In genomic region chr4:152281822-152282221, GRCh38 we compare ENCODE assay signal across 20 cellular contexts.
"Had no signal": no experiment of that assay in that cellular context is flagged by ENCODE, and none has a peak within 500 bp of the region (broad histone marks: within the 10 kb centered on the region; RNA-seq: fewer than 3 reads in every experiment).

No MANE protein-coding gene starts in this region.

- H3K4me3 ChIP-seq: esophagus squamous epithelium, mucosa of descending colon, SJSA1, thoracic aorta, upper lobe of right lung had no signal

- H3K4me1 Mint-ChIP-seq: memory B cell, natural killer cell had no signal

- ATAC-seq: left ventricle myocardium superior, mucosa of descending colon, natural killer cell, upper lobe of right lung had no signal

- H3K4me3 Mint-ChIP-seq: brain, memory B cell, natural killer cell had no signal

- H3K27ac Mint-ChIP-seq: brain, memory B cell, natural killer cell had no signal

- H3K27ac ChIP-seq: esophagus squamous epithelium, neutrophil, SJSA1, thoracic aorta, upper lobe of right lung had no signal

- H3K36me3 Mint-ChIP-seq: brain, memory B cell, natural killer cell had no signal

- H3K36me3 ChIP-seq: esophagus squamous epithelium, neutrophil, SJSA1, thoracic aorta, upper lobe of right lung had no signal

- DNase-seq: activated CD8-positive, alpha-beta memory T cell treated with anti-CD3 and anti-CD28 coated beads, Interleukin-2, amount 50 U/mL, for 48 hours; activated gamma-delta T cell; amygdala; central memory CD4-positive, alpha-beta T cell; cortex of kidney; effector CD4-positive, alpha-beta T cell; esophagus squamous epithelium; left ventricle myocardium superior; mucosa of descending colon; natural killer cell; retina; stimulated activated CD4-positive, alpha-beta T cell treated with anti-CD3 and anti-CD28 coated beads, Interleukin-12 subunit alpha, Interleukin-12 subunit beta, amount 100 ng/mL, for 4 hours; stimulated activated CD4-positive, alpha-beta T cell treated with anti-CD3 and anti-CD28 coated beads, Interleukin-2, amount 100 ng/mL, for 24 hours; T-helper 9 cell; upper lobe of right lung had no signal

- H3K9me3 Mint-ChIP-seq: memory B cell, natural killer cell had no signal

- H3K4me1 ChIP-seq: SJSA1, upper lobe of right lung had no signal

- H3K9me3 ChIP-seq: esophagus squamous epithelium, mucosa of descending colon, neutrophil, SJSA1, thoracic aorta, upper lobe of right lung had no signal

- H3K27me3 ChIP-seq: esophagus squamous epithelium, neutrophil, upper lobe of right lung had no signal
